8 cellular contexts compared by ENCODE assay signal in genomic region chr1:165826565-165826964, GRCh38. TPM values are rescaled to one million over a fixed set of nuclear protein-coding genes. Genes with fewer than 3 reads are reported as not detected.
DNase-seq lines count a peak whose midpoint lies in the region; ATAC-seq and TF ChIP-seq lines count a peak whose summit lies in the region.

No MANE protein-coding gene starts in this region.

- intact Hi-C loops in activated B cell treated with CpG ODN at 0.5 μM for 24 hours (cut with micrococcal nuclease), result no loop called here

- H3K4me1 Mint-ChIP-seq in activated CD8-positive, alpha-beta memory T cell treated with anti-CD3 and anti-CD28 coated beads, Interleukin-2, amount 10 ng/mL, durations not matched to agents 7 days and 5 days, result peaks cover 28% of the 10 kb centered on the region
- peaks cover 21% of the 10 kb centered on the region for H3K4me1 Mint-ChIP-seq in activated B cell treated with CpG ODN at 0.5 μM for 24 hours
- H3K4me1 Mint-ChIP-seq in stimulated activated effector memory CD8-positive, alpha-beta T cell treated with anti-CD3 and anti-CD28 coated beads, Interleukin-12 subunit alpha, Interleukin-12 subunit beta, amount 100 ng/mL, for 72 hours, result peaks cover 24% of the 10 kb centered on the region

- POLR2A ChIA-PET in activated B cell treated with CpG ODN at 0.5 μM for 24 hours (lab: Charles Lee), result interaction anchor here (1.0 kb wide), 1 partner anchor 58 kb away, joined by 4 read pairs; the partner anchor contains the start of gene TMCO1

- no peaks in the 10 kb centered on the region for H3K27me3 Mint-ChIP-seq in activated CD8-positive, alpha-beta memory T cell treated with anti-CD3 and anti-CD28 coated beads, Interleukin-2, amount 10 ng/mL, durations not matched to agents 7 days and 5 days
- H3K27me3 Mint-ChIP-seq in activated B cell treated with CpG ODN at 0.5 μM for 24 hours, result no peaks in the 10 kb centered on the region

- peaks cover 26% of the 10 kb centered on the region for H3K79me2 ChIP-seq in hepatocyte

- H3K36me3 Mint-ChIP-seq in activated CD8-positive, alpha-beta memory T cell treated with anti-CD3 and anti-CD28 coated beads, Interleukin-2, amount 10 ng/mL, durations not matched to agents 7 days and 5 days, result peaks cover 4% of the 10 kb centered on the region
- peaks cover 3% of the 10 kb centered on the region for H3K36me3 Mint-ChIP-seq in activated B cell treated with CpG ODN at 0.5 μM for 24 hours (ENCODE audit: low read depth)
- peaks cover 13% of the 10 kb centered on the region for H3K36me3 Mint-ChIP-seq in stimulated activated effector memory CD8-positive, alpha-beta T cell treated with anti-CD3 and anti-CD28 coated beads, Interleukin-12 subunit alpha, Interleukin-12 subunit beta, amount 100 ng/mL, for 72 hours

- no peaks in the 10 kb centered on the region for H3K27me3 ChIP-seq in hepatocyte

- ATAC-seq in activated CD8-positive, alpha-beta memory T cell treated with anti-CD3 and anti-CD28 coated beads, Interleukin-2, amount 10 ng/mL, durations not matched to agents 7 days and 5 days, result no peak
- ATAC-seq in activated B cell treated with CpG ODN at 0.5 μM for 24 hours (ENCODE audit: low read depth) (no peak), HG03280 (IDR thresholded peaks at IDR 0.05; ENCODE audit: unreplicated experiment) (no peak)
- no peak for ATAC-seq in stimulated activated effector memory CD8-positive, alpha-beta T cell treated with anti-CD3 and anti-CD28 coated beads, Interleukin-12 subunit alpha, Interleukin-12 subunit beta, amount 100 ng/mL, for 72 hours

- H3K9me2 ChIP-seq in hepatocyte (replicated peaks; ENCODE audit: insufficient read depth), result no peaks in the 10 kb centered on the region

- no peak for TF ChIP-seq CTCF in activated B cell treated with CpG ODN at 0.5 μM for 24 hours (IDR thresholded peaks at IDR 0.05)
- no peak for TF ChIP-seq CTCF in hepatocyte (IDR thresholded peaks at IDR 0.05; ENCODE audit: poor library complexity)

- CTCF ChIA-PET in activated CD8-positive, alpha-beta memory T cell treated with anti-CD3 and anti-CD28 coated beads, Interleukin-2, amount 10 ng/mL, durations not matched to agents 7 days and 5 days (lab: Charles Lee), result interaction anchor here (1.0 to 1.2 kb wide), 2 partner anchors 8 to 225 kb away, joined by 3 read pairs; no protein-coding TSS in a partner anchor
- CTCF ChIA-PET in activated B cell treated with CpG ODN at 0.5 μM for 24 hours (lab: Charles Lee), result no interaction called here

- no peak overlapping the region for H3K27ac ChIP-seq in hepatocyte

- no peaks in the 10 kb centered on the region for H3K4me1 ChIP-seq in hepatocyte (ENCODE audit: insufficient read depth)

- peak overlapping the region; percentile 92 for H2AFZ ChIP-seq in hepatocyte

- H4K20me1 ChIP-seq in hepatocyte (ENCODE audit: insufficient read depth, poor library complexity, severe bottlenecking), result no peaks in the 10 kb centered on the region

- DNase-seq in activated CD8-positive, alpha-beta memory T cell treated with anti-CD3 and anti-CD28 coated beads, Interleukin-2, amount 10 ng/mL, durations not matched to agents 7 days and 5 days, result no peak
- DNase-seq in activated CD8-positive, alpha-beta memory T cell treated with anti-CD3 and anti-CD28 coated beads, Interleukin-2, amount 50 U/mL, for 48 hours, result no peak
- DNase-seq in activated B cell treated with CpG ODN at 0.5 μM for 24 hours, result no peak
- no peak for DNase-seq in hepatocyte (ENCODE audit: low spot score)
- no peak for DNase-seq in stimulated activated effector memory CD8-positive, alpha-beta T cell treated with anti-CD3 and anti-CD28 coated beads, Interleukin-12 subunit alpha, Interleukin-12 subunit beta, amount 100 ng/mL, for 72 hours (ENCODE audit: low spot score in 2 of 2)
- DNase-seq in inferior parietal cortex (ENCODE audit: extremely low spot score), result no peak
- DNase-seq in iPS-NIHi7 (ENCODE audit: extremely low spot score), result no peak

- no peak overlapping the region for H3K4me3 ChIP-seq in hepatocyte

- no peaks in the 10 kb centered on the region for H3K36me3 ChIP-seq in hepatocyte (replicated peaks; ENCODE audit: insufficient read depth, low read depth)

- no peaks in the 10 kb centered on the region for H3K9me3 ChIP-seq in hepatocyte (ENCODE audit: low read depth)

- peak overlapping the region; percentile 85 for H3K4me2 ChIP-seq in hepatocyte

- peak overlapping the region; percentile 91 for H3K4me3 Mint-ChIP-seq in activated CD8-positive, alpha-beta memory T cell treated with anti-CD3 and anti-CD28 coated beads, Interleukin-2, amount 10 ng/mL, durations not matched to agents 7 days and 5 days
- H3K4me3 Mint-ChIP-seq in activated B cell treated with CpG ODN at 0.5 μM for 24 hours, result peak overlapping the region; percentile 85
- peak overlapping the region; percentile 86 for H3K4me3 Mint-ChIP-seq in stimulated activated effector memory CD8-positive, alpha-beta T cell treated with anti-CD3 and anti-CD28 coated beads, Interleukin-12 subunit alpha, Interleukin-12 subunit beta, amount 100 ng/mL, for 72 hours

- WGBS in hepatocyte (ENCODE audit: low lambda C conversion rate, missing lambda C conversion rate), result 72% methylated on average over 2 of the region's 2 CpGs

- no peaks in the 10 kb centered on the region for H3K9me3 Mint-ChIP-seq in activated CD8-positive, alpha-beta memory T cell treated with anti-CD3 and anti-CD28 coated beads, Interleukin-2, amount 10 ng/mL, durations not matched to agents 7 days and 5 days (ENCODE audit: low read depth)
- H3K9me3 Mint-ChIP-seq in activated B cell treated with CpG ODN at 0.5 μM for 24 hours, result no peaks in the 10 kb centered on the region
- H3K9me3 Mint-ChIP-seq in stimulated activated effector memory CD8-positive, alpha-beta T cell treated with anti-CD3 and anti-CD28 coated beads, Interleukin-12 subunit alpha, Interleukin-12 subunit beta, amount 100 ng/mL, for 72 hours, result no peaks in the 10 kb centered on the region

- peak overlapping the region; percentile 85 for H3K27ac Mint-ChIP-seq in activated CD8-positive, alpha-beta memory T cell treated with anti-CD3 and anti-CD28 coated beads, Interleukin-2, amount 10 ng/mL, durations not matched to agents 7 days and 5 days
- H3K27ac Mint-ChIP-seq in activated B cell treated with CpG ODN at 0.5 μM for 24 hours, result peak overlapping the region; percentile 61
- H3K27ac Mint-ChIP-seq in stimulated activated effector memory CD8-positive, alpha-beta T cell treated with anti-CD3 and anti-CD28 coated beads, Interleukin-12 subunit alpha, Interleukin-12 subunit beta, amount 100 ng/mL, for 72 hours, result no peak overlapping the region

RNA-seq across cellular contexts. Expression of gene UCK2, which starts 0.8 kb away (rescaled TPM):
- 10 to 100 TPM; 50.7 to 70.3 TPM for total RNA-seq in activated CD8-positive, alpha-beta memory T cell treated with anti-CD3 and anti-CD28 coated beads, Interleukin-2, amount 10 ng/mL, durations not matched to agents 7 days and 5 days
- total RNA-seq in activated B cell treated with CpG ODN at 0.5 μM for 24 hours (19.6 and 22.8 TPM in 2 replicates), hepatocyte (15.7 and 20.9 TPM in 2 replicates)
- 22.2 and 27.9 TPM in 2 replicates for polyA plus RNA-seq in hepatocyte

RNA-seq across cellular contexts. Expression of gene TMCO1, which starts 57.9 kb away (rescaled TPM):
- 100 to 1,000 TPM in 1 of 2 experiments, 10 to 100 TPM in 1; 82.9 to 102 TPM for total RNA-seq in activated CD8-positive, alpha-beta memory T cell treated with anti-CD3 and anti-CD28 coated beads, Interleukin-2, amount 10 ng/mL, durations not matched to agents 7 days and 5 days
- 43.0 and 48.3 TPM in 2 replicates for total RNA-seq in activated B cell treated with CpG ODN at 0.5 μM for 24 hours
- 134 TPM in 2 replicates for total RNA-seq in hepatocyte
- polyA plus RNA-seq in hepatocyte, result 187 and 205 TPM in 2 replicates
